ENCODE assay signal across 35 cellular contexts in genomic region chr1:247895163-247895637, GRCh38. TPM values are rescaled to one million over a fixed set of nuclear protein-coding genes. Genes with fewer than 3 reads are reported as not detected.
"Had no signal": no experiment of that assay in that cellular context is flagged by ENCODE, and none has a peak within 500 bp of the region (broad histone marks: within the 10 kb centered on the region; RNA-seq: fewer than 3 reads in every experiment).

Gene OR2W3 (plus strand): TSS chr1:247895587. CDS start chr1:247895587, 0 bp downstream.

- DNase-seq: Kasumi-1, MG63, NCI-H1048, NCI-H1092 treated with DMSO at 0.1 percent for 48 hours, NCI-H1105 treated with DMSO at 0.1 percent for 48 hours, NCI-H1417, NCI-H1436, NCI-H146, NCI-H1694, NCI-H187, NCI-H1930, NCI-H2029 treated with DMSO at 0.1 percent for 48 hours, NCI-H2081 treated with DMSO at 0.1 percent for 48 hours, NCI-H2107, NCI-H2171, NCI-H226, NCI-H446 treated with DMSO at 0.1 percent for 48 hours, NCI-H510A, NCI-H524, NCI-H526, NCI-H69, NCI-H748 treated with DMSO at 0.1 percent for 48 hours, NCI-H82, PC-9, SHP77, SIG-M5, SJCRH30 had no signal

- H3K4me3 ChIP-seq: MG63, PC-9, SJCRH30, SK-N-MC had no signal

- H3K9me3 ChIP-seq: SJCRH30 had no signal

- ATAC-seq: Panc1, Right ventricle myocardium inferior, SK-N-SH treated with all-trans-retinoic acid at 6 μM for 48 hours had no signal

- H3K4me1 ChIP-seq: SJCRH30 had no signal

- H3K4me2 ChIP-seq: PC-9 had no signal

- H3K36me3 ChIP-seq: MG63, SJCRH30 had no signal

- H3K27me3 ChIP-seq: MG63, SJCRH30 had no signal

- H3K27ac ChIP-seq: PC-9, RWPE1, SJCRH30, SK-N-MC had no signal

- H2AFZ ChIP-seq: PC-9 had no signal

RNA-seq across cellular contexts. Expression of gene OR2W3, which starts in this region (rescaled TPM):
- total RNA-seq: M059J, OCI-LY7, PC-9, Right ventricle myocardium inferior, SJCRH30, SK-MEL-5 had no signal
